ENCODE assay signal across 10 cellular contexts in genomic region chr22:37501176-37501609, GRCh38. TPM values are rescaled to one million over a fixed set of nuclear protein-coding genes. Genes with fewer than 3 reads are reported as not detected.
DNase-seq lines count a peak whose midpoint lies in the region; ATAC-seq, FAIRE-seq and TF ChIP-seq lines count a peak whose summit lies in the region.
"Had no signal": no experiment of that assay in that cellular context is flagged by ENCODE, and none has a peak within 500 bp of the region (broad histone marks: within the 10 kb centered on the region; RNA-seq: fewer than 3 reads in every experiment).

No MANE protein-coding gene starts in this region.

- H4K20me1 ChIP-seq in HepG2 (ENCODE audit: insufficient read depth, low read length), result no peaks in the 10 kb centered on the region

- intact Hi-C loops in HepG2 (cut with micrococcal nuclease; ENCODE audit: unreplicated experiment), result loop anchor here (1.0 kb wide), 1 partner anchor 11 kb away; no protein-coding TSS in a partner anchor

- TSS peak; percentile 48 for BruUV-seq in HepG2 (replicated peaks; lab: Mats Ljungman, UMichigan)

- no peak for FAIRE-seq in HepG2 (lab: Jason Lieb, UNC)

- H3K4me3 ChIP-seq in choroid plexus epithelial cell (ENCODE audit: low read depth, low read length) (no peak overlapping the region), HepG2 (replicated peaks in 1 of 3; ENCODE audit: insufficient read depth in 1 of 3, low read depth in 2 of 3, low read length in 3 of 3) (peak overlapping the region in 1 of 3 experiments; percentile 53; a peak in 1 of 6 replicates), skeletal muscle satellite cell (ENCODE audit: low read length) (peak overlapping the region; percentile 30)
- H3K4me3 ChIP-seq: vagina had no signal

- peaks cover 19% of the 10 kb centered on the region for H3K4me1 Mint-ChIP-seq in activated CD8-positive, alpha-beta T cell treated with anti-CD3 and anti-CD28 coated beads, Interleukin-2, amount 10 ng/mL, durations not matched to agents 7 days and 5 days (ENCODE audit: low read depth)

- H3K36me3 Mint-ChIP-seq in activated CD8-positive, alpha-beta T cell treated with anti-CD3 and anti-CD28 coated beads, Interleukin-2, amount 10 ng/mL, durations not matched to agents 7 days and 5 days (ENCODE audit: low read depth), result no peaks in the 10 kb centered on the region

- H3K79me2 ChIP-seq in HepG2 (ENCODE audit: insufficient read depth, low read length), result peaks cover 9% of the 10 kb centered on the region

- no peaks in the 10 kb centered on the region for H3K9me3 Mint-ChIP-seq in activated CD8-positive, alpha-beta T cell treated with anti-CD3 and anti-CD28 coated beads, Interleukin-2, amount 10 ng/mL, durations not matched to agents 7 days and 5 days (ENCODE audit: insufficient read depth)

- CTCF ChIA-PET in HepG2 (lab: Yijun Ruan, JAX; ENCODE audit: low intra/inter-chr PET ratio, low total read pairs), result no interaction called here
- CTCF ChIA-PET in activated CD8-positive, alpha-beta T cell treated with anti-CD3 and anti-CD28 coated beads, Interleukin-2, amount 10 ng/mL, durations not matched to agents 7 days and 5 days (lab: Charles Lee), result interaction anchor here (6.3 kb wide), 1 partner anchor 29 kb away, joined by 44 read pairs; no protein-coding TSS in a partner anchor

- H3K9me3 ChIP-seq in HepG2 (ENCODE audit: low read length), result no peaks in the 10 kb centered on the region
- no peaks in the 10 kb centered on the region for H3K9me3 ChIP-seq in skeletal muscle satellite cell (replicated peaks; ENCODE audit: low read length)
- H3K9me3 ChIP-seq: vagina had no signal

- peak overlapping the region; percentile 83 for H3K27ac ChIP-seq in HepG2 (ENCODE audit: extremely low read length, insufficient read depth, low read length)
- H3K27ac ChIP-seq: vagina had no signal

- no peak for TF ChIP-seq POLR2A in HepG2 (IDR thresholded peaks at IDR 0.05; ENCODE audit: insufficient read depth in 1 of 2, low read depth in 2 of 2, low read length in 2 of 2)

- no peak for TF ChIP-seq CTCF in choroid plexus epithelial cell (conservative IDR thresholded peaks at IDR 0.05; ENCODE audit: low read depth, low read length)
- peak; percentile 50 for TF ChIP-seq CTCF in HepG2 (CRISPR knock-in tag; IDR thresholded peaks at IDR 0.05)
- no peak for TF ChIP-seq CTCF in omental fat pad (IDR thresholded peaks at IDR 0.05)
- TF ChIP-seq CTCF in GM13977 (IDR thresholded peaks at IDR 0.05; ENCODE audit: extremely low read depth, insufficient read depth, missing control alignments), result no peak

- peak overlapping the region; percentile 79 for H3K4me2 ChIP-seq in HepG2 (ENCODE audit: low read depth, low read length)
- H3K4me2 ChIP-seq in skeletal muscle satellite cell (ENCODE audit: low read length), result peak overlapping the region; percentile 28

- peak; percentile 55 for DNase-seq in HuH-7 (ENCODE audit: low spot score)
- DNase-seq in choroid plexus epithelial cell (ENCODE audit: low read depth), result peak; percentile 57
- no peak for DNase-seq in HepG2 (ENCODE audit: low spot score)
- no peak for DNase-seq in activated CD8-positive, alpha-beta T cell treated with anti-CD3 and anti-CD28 coated beads, Interleukin-2, amount 10 ng/mL, durations not matched to agents 7 days and 5 days
- no peak for DNase-seq in omental fat pad (ENCODE audit: low spot score)
- DNase-seq in hypothalamus (lab: John Stamatoyannopoulos, UW), result no peak
- DNase-seq in GM13977 (ENCODE audit: low spot score), result no peak
- DNase-seq: T-helper 2 cell had no signal

- H2AFZ ChIP-seq in HepG2 (ENCODE audit: low read length), result no peak overlapping the region

- in situ Hi-C loops in HepG2 (cut with HindIII; ENCODE audit: extremely low pct_ligation_motif_present, low pct_unique_long_range_greater_than_20kb), result no loop called here
- in situ Hi-C loops in GM13977 (cut with MboI; ENCODE audit: low pct_unique_long_range_greater_than_20kb, low sequenced_read_pairs, unreplicated experiment), result no loop called here

- no peak overlapping the region for H3K4me3 Mint-ChIP-seq in activated CD8-positive, alpha-beta T cell treated with anti-CD3 and anti-CD28 coated beads, Interleukin-2, amount 10 ng/mL, durations not matched to agents 7 days and 5 days

- no peak for TF ChIP-seq RAD21 in HepG2 (CRISPR knock-in tag; IDR thresholded peaks at IDR 0.05)

- POLR2A ChIA-PET in HepG2 (lab: Yijun Ruan, JAX), result interaction anchor here (0.7 to 2.2 kb wide), 16 partner anchors 10 to 469 kb away, joined by 3 to 51 read pairs (median 6); partner anchors contain the start of genes CARD10, GGA1 and PDXP
- POLR2A ChIA-PET in activated CD8-positive, alpha-beta T cell treated with anti-CD3 and anti-CD28 coated beads, Interleukin-2, amount 10 ng/mL, durations not matched to agents 7 days and 5 days (lab: Charles Lee), result interaction anchor here (0.7 kb wide), 1 partner anchor 197 kb away, joined by 3 read pairs; no protein-coding TSS in a partner anchor

- H3K9ac ChIP-seq in HepG2 (ENCODE audit: insufficient read depth, low read depth, low read length) (peak overlapping the region; percentile 64), skeletal muscle satellite cell (ENCODE audit: low read depth, low read length) (peak overlapping the region; percentile 28)

- no peak for TF ChIP-seq EP300 in HepG2 (IDR thresholded peaks at IDR 0.05; ENCODE audit: low read depth in 2 of 2, low read length in 2 of 2)
- no peak for TF ChIP-seq EP300 in HepG2 (CRISPR knock-in tag; IDR thresholded peaks at IDR 0.05; ENCODE audit: borderline replicate concordance)

- ATAC-seq in HepG2 (peak; percentile 29), omental fat pad (ENCODE audit: low FRiP score) (no peak)
- no peak for ATAC-seq in activated CD8-positive, alpha-beta T cell treated with anti-CD3 and anti-CD28 coated beads, Interleukin-2, amount 10 ng/mL, durations not matched to agents 7 days and 5 days

- H3K27ac Mint-ChIP-seq in activated CD8-positive, alpha-beta T cell treated with anti-CD3 and anti-CD28 coated beads, Interleukin-2, amount 10 ng/mL, durations not matched to agents 7 days and 5 days, result no peak overlapping the region

- WGBS in HepG2 (ENCODE audit: low lambda C conversion rate), result 40% methylated on average over 9 of the region's 15 CpGs

- no peaks in the 10 kb centered on the region for H3K27me3 ChIP-seq in HepG2 (ENCODE audit: control insufficient read depth in 1 of 2, insufficient read depth in 2 of 2, low read length in 2 of 2)
- H3K27me3 ChIP-seq in skeletal muscle satellite cell (ENCODE audit: control insufficient read depth, insufficient read depth, low read length), result no peaks in the 10 kb centered on the region
- H3K27me3 ChIP-seq: vagina had no signal

- H3K27me3 Mint-ChIP-seq in activated CD8-positive, alpha-beta T cell treated with anti-CD3 and anti-CD28 coated beads, Interleukin-2, amount 10 ng/mL, durations not matched to agents 7 days and 5 days (ENCODE audit: low read depth), result peaks cover 6% of the 10 kb centered on the region

- peaks cover 73% of the 10 kb centered on the region for H3K4me1 ChIP-seq in HepG2 (ENCODE audit: insufficient read depth, low read length)
- H3K4me1 ChIP-seq in skeletal muscle satellite cell (ENCODE audit: control insufficient read depth, insufficient read depth, low read length), result peaks cover 49% of the 10 kb centered on the region

- peaks cover 35 to 65% of the 10 kb centered on the region in 2 experiments for H3K36me3 ChIP-seq in HepG2 (replicated peaks in 1 of 2; ENCODE audit: control insufficient read depth in 1 of 2, insufficient read depth in 2 of 2, low read length in 2 of 2)
- peaks cover 43% of the 10 kb centered on the region for H3K36me3 ChIP-seq in skeletal muscle satellite cell (ENCODE audit: insufficient read depth, low read length)
- H3K36me3 ChIP-seq: vagina had no signal

RNA-seq across cellular contexts. Expression of gene MFNG, which starts 15.0 kb away (rescaled TPM):
- total RNA-seq in HepG2 (2016; rRNA removed; fragmentation: Illumina TruSeq; extraction: Trizol) (1.0 and 1.1 TPM in 2 replicates), omental fat pad (10 to 100 TPM; 16.0 to 64.2 (median 35.7) TPM)
- total RNA-seq in HepG2 (2016; cell fraction: cytosol; rRNA removed; fragmentation: Illumina TruSeq; extraction: Trizol; ENCODE audit: low read depth), result 0.35 and 1.1 TPM in 2 replicates
- 0.55 and 0.80 TPM in 2 replicates for total RNA-seq in HepG2 (2016; cell fraction: insoluble cytoplasmic fraction; rRNA removed; fragmentation: Illumina TruSeq; extraction: Trizol)
- total RNA-seq in HepG2 (2016; cell fraction: membrane; rRNA removed; fragmentation: Illumina TruSeq; extraction: Trizol), result 1.4 and 1.9 TPM in 2 replicates
- total RNA-seq in HepG2 (2016; cell fraction: nucleus; rRNA removed; fragmentation: Illumina TruSeq; extraction: Trizol), result 0.56 and 1.6 TPM in 2 replicates
- 11.7 and 19.8 TPM in 2 replicates for polyA plus RNA-seq in HepG2 (2011; rRNA removed)
- polyA plus RNA-seq in HepG2 (2011; cell fraction: cytosol; rRNA removed), result 15.3 and 15.7 TPM in 2 replicates
- 37.0 and 46.6 TPM in 2 replicates for polyA plus RNA-seq in HepG2 (2011; cell fraction: nucleus; rRNA removed)
- 14.5 and 20.0 TPM in 2 replicates for polyA plus RNA-seq in HepG2 (2012)
- 0.79 and 0.97 TPM in 2 replicates for polyA plus RNA-seq in HepG2 (2016; cell fraction: cytosol; fragmentation: Illumina TruSeq; extraction: Trizol; ENCODE audit: low read depth)
- polyA plus RNA-seq in HepG2 (2016; cell fraction: insoluble cytoplasmic fraction; fragmentation: Illumina TruSeq; extraction: Trizol; ENCODE audit: low read depth), result 0.81 and 0.93 TPM in 2 replicates
- 1.1 and 1.3 TPM in 2 replicates for polyA plus RNA-seq in HepG2 (2016; cell fraction: membrane; fragmentation: Illumina TruSeq; extraction: Trizol; ENCODE audit: low read depth)
- 1.3 and 4.5 TPM in 2 replicates for polyA plus RNA-seq in HepG2 (2016; cell fraction: nucleus; fragmentation: Illumina TruSeq; extraction: Trizol; ENCODE audit: insufficient read depth, low read depth)
- polyA minus RNA-seq in HepG2 (2011; rRNA and poly(A)+ RNA removed; ENCODE audit: low replicate concordance), result 0.77 and 12.5 TPM in 2 replicates
- polyA minus RNA-seq in HepG2 (2011; cell fraction: cytosol; rRNA and poly(A)+ RNA removed), result 3.2 and 6.1 TPM in 2 replicates
- 6.1 and 9.8 TPM in 2 replicates for polyA minus RNA-seq in HepG2 (2011; cell fraction: nucleus; rRNA and poly(A)+ RNA removed)
- total RNA-seq in skeletal muscle satellite cell (2012; rRNA removed), result 0.44 TPM in 1 of 2 replicates, not detected in the other
- 100 to 1,000 TPM; 227 to 232 TPM for total RNA-seq in activated CD8-positive, alpha-beta T cell treated with anti-CD3 and anti-CD28 coated beads, Interleukin-2, amount 10 ng/mL, durations not matched to agents 7 days and 5 days

RNA-seq across cellular contexts. Expression of gene CARD10, which starts 18.0 kb away (rescaled TPM):
- total RNA-seq in HepG2 (2016; rRNA removed; fragmentation: Illumina TruSeq; extraction: Trizol) (28.9 and 35.2 TPM in 2 replicates), omental fat pad (10 to 100 TPM in 1 of 4 donors, 1 to 10 TPM in 3; 2.5 to 18.8 (median 4.8) TPM)
- 3.9 and 4.1 TPM in 2 replicates for total RNA-seq in HepG2 (2016; cell fraction: cytosol; rRNA removed; fragmentation: Illumina TruSeq; extraction: Trizol; ENCODE audit: low read depth)
- 24.8 and 36.0 TPM in 2 replicates for total RNA-seq in HepG2 (2016; cell fraction: insoluble cytoplasmic fraction; rRNA removed; fragmentation: Illumina TruSeq; extraction: Trizol)
- 11.9 and 12.5 TPM in 2 replicates for total RNA-seq in HepG2 (2016; cell fraction: membrane; rRNA removed; fragmentation: Illumina TruSeq; extraction: Trizol)
- 17.8 and 21.3 TPM in 2 replicates for total RNA-seq in HepG2 (2016; cell fraction: nucleus; rRNA removed; fragmentation: Illumina TruSeq; extraction: Trizol)
- 55.8 and 92.3 TPM in 2 replicates for polyA plus RNA-seq in HepG2 (2011; rRNA removed)
- polyA plus RNA-seq in HepG2 (2011; cell fraction: cytosol; rRNA removed), result 52.6 and 75.1 TPM in 2 replicates
- 203 and 227 TPM in 2 replicates for polyA plus RNA-seq in HepG2 (2011; cell fraction: nucleus; rRNA removed)
- 46.8 and 57.2 TPM in 2 replicates for polyA plus RNA-seq in HepG2 (2012)
- polyA plus RNA-seq in HepG2 (2016; cell fraction: cytosol; fragmentation: Illumina TruSeq; extraction: Trizol; ENCODE audit: low read depth), result 3.0 TPM in 2 replicates
- 28.5 and 30.3 TPM in 2 replicates for polyA plus RNA-seq in HepG2 (2016; cell fraction: insoluble cytoplasmic fraction; fragmentation: Illumina TruSeq; extraction: Trizol; ENCODE audit: low read depth)
- 9.1 and 9.4 TPM in 2 replicates for polyA plus RNA-seq in HepG2 (2016; cell fraction: membrane; fragmentation: Illumina TruSeq; extraction: Trizol; ENCODE audit: low read depth)
- polyA plus RNA-seq in HepG2 (2016; cell fraction: nucleus; fragmentation: Illumina TruSeq; extraction: Trizol; ENCODE audit: insufficient read depth, low read depth), result 42.1 and 44.8 TPM in 2 replicates
- polyA minus RNA-seq in HepG2 (2011; rRNA and poly(A)+ RNA removed; ENCODE audit: low replicate concordance), result 15.9 and 164 TPM in 2 replicates
- polyA minus RNA-seq in HepG2 (2011; cell fraction: cytosol; rRNA and poly(A)+ RNA removed), result 61.5 and 72.6 TPM in 2 replicates
- 31.9 and 42.5 TPM in 2 replicates for polyA minus RNA-seq in HepG2 (2011; cell fraction: nucleus; rRNA and poly(A)+ RNA removed)
- 24.8 and 28.6 TPM in 2 replicates for total RNA-seq in skeletal muscle satellite cell (2012; rRNA removed)
- under 1 TPM in 1 of 2 experiments, not detected in 1; 0.31 TPM for total RNA-seq in activated CD8-positive, alpha-beta T cell treated with anti-CD3 and anti-CD28 coated beads, Interleukin-2, amount 10 ng/mL, durations not matched to agents 7 days and 5 days

RNA-seq across cellular contexts. Expression of gene CDC42EP1, which starts 59.1 kb away (rescaled TPM):
- 25.4 and 29.5 TPM in 2 replicates for total RNA-seq in HepG2 (2016; rRNA removed; fragmentation: Illumina TruSeq; extraction: Trizol)
- total RNA-seq in HepG2 (2016; cell fraction: cytosol; rRNA removed; fragmentation: Illumina TruSeq; extraction: Trizol; ENCODE audit: low read depth), result 19.5 and 29.1 TPM in 2 replicates
- 20.9 and 29.7 TPM in 2 replicates for total RNA-seq in HepG2 (2016; cell fraction: insoluble cytoplasmic fraction; rRNA removed; fragmentation: Illumina TruSeq; extraction: Trizol)
- total RNA-seq in HepG2 (2016; cell fraction: membrane; rRNA removed; fragmentation: Illumina TruSeq; extraction: Trizol), result 44.9 and 63.7 TPM in 2 replicates
- 15.7 and 18.6 TPM in 2 replicates for total RNA-seq in HepG2 (2016; cell fraction: nucleus; rRNA removed; fragmentation: Illumina TruSeq; extraction: Trizol)
- polyA plus RNA-seq in HepG2 (2011; rRNA removed), result 17.1 and 26.7 TPM in 2 replicates
- polyA plus RNA-seq in HepG2 (2011; cell fraction: cytosol; rRNA removed), result 13.8 and 17.6 TPM in 2 replicates
- 37.8 and 38.3 TPM in 2 replicates for polyA plus RNA-seq in HepG2 (2011; cell fraction: nucleus; rRNA removed)
- 45.1 and 72.3 TPM in 2 replicates for polyA plus RNA-seq in HepG2 (2012)
- 49.0 and 73.1 TPM in 2 replicates for polyA plus RNA-seq in HepG2 (2016; cell fraction: cytosol; fragmentation: Illumina TruSeq; extraction: Trizol; ENCODE audit: low read depth)
- polyA plus RNA-seq in HepG2 (2016; cell fraction: insoluble cytoplasmic fraction; fragmentation: Illumina TruSeq; extraction: Trizol; ENCODE audit: low read depth), result 53.9 and 76.0 TPM in 2 replicates
- polyA plus RNA-seq in HepG2 (2016; cell fraction: membrane; fragmentation: Illumina TruSeq; extraction: Trizol; ENCODE audit: low read depth), result 99.7 and 119 TPM in 2 replicates
- 54.3 and 56.0 TPM in 2 replicates for polyA plus RNA-seq in HepG2 (2016; cell fraction: nucleus; fragmentation: Illumina TruSeq; extraction: Trizol; ENCODE audit: insufficient read depth, low read depth)
- polyA minus RNA-seq in HepG2 (2011; rRNA and poly(A)+ RNA removed; ENCODE audit: low replicate concordance), result 12.0 and 24.2 TPM in 2 replicates
- polyA minus RNA-seq in HepG2 (2011; cell fraction: cytosol; rRNA and poly(A)+ RNA removed), result 20.7 and 21.6 TPM in 2 replicates
- 12.2 and 15.4 TPM in 2 replicates for polyA minus RNA-seq in HepG2 (2011; cell fraction: nucleus; rRNA and poly(A)+ RNA removed)
- 23.8 and 28.0 TPM in 2 replicates for total RNA-seq in skeletal muscle satellite cell (2012; rRNA removed)
- under 1 TPM; 0.13 to 0.21 TPM for total RNA-seq in activated CD8-positive, alpha-beta T cell treated with anti-CD3 and anti-CD28 coated beads, Interleukin-2, amount 10 ng/mL, durations not matched to agents 7 days and 5 days
- 10 to 100 TPM; 33.1 to 63.0 (median 39.2) TPM for total RNA-seq in omental fat pad

Comparison
In these comparisons a context has a peak if more than half of its experiments do, and no peak if none do; other contexts are left out.
1. DNase-seq: peak in HuH-7 (single experiment) and choroid plexus epithelial cell (single experiment); none in HepG2 (single experiment), activated CD8-positive, alpha-beta T cell treated with anti-CD3 and anti-CD28 coated beads, Interleukin-2, amount 10 ng/mL, durations not matched to agents 7 days and 5 days (single experiment), omental fat pad (single experiment), hypothalamus (0 of 51) and GM13977 (single experiment).
2. RNA of gene MFNG, which starts 15.0 kb away (total RNA-seq): 227 to 232 TPM in activated CD8-positive, alpha-beta T cell treated with anti-CD3 and anti-CD28 coated beads, Interleukin-2, amount 10 ng/mL, durations not matched to agents 7 days and 5 days and 16.0 to 64.2 TPM in omental fat pad; 0.35 to 1.9 TPM in HepG2; every median in the first group is over 4 times any median in the second.
3. RNA of gene CDC42EP1, which starts 59.1 kb away (total RNA-seq): 33.1 to 63.0 TPM in omental fat pad and 15.7 to 63.7 TPM in HepG2; 0.13 to 0.21 TPM in activated CD8-positive, alpha-beta T cell treated with anti-CD3 and anti-CD28 coated beads, Interleukin-2, amount 10 ng/mL, durations not matched to agents 7 days and 5 days; every median in the first group is over 10 times any median in the second.